In genomic region chr20:4135385-4136077, GRCh38 we compare ENCODE assay signal across 9 cellular contexts. TPM values are rescaled to one million over a fixed set of nuclear protein-coding genes. Genes with fewer than 3 reads are reported as not detected.
A peak's percentile ranks its signal among the peaks of the same experiment; 100 is the strongest.
DNase-seq lines count a peak whose midpoint lies in the region; ATAC-seq lines count a peak whose summit lies in the region.
"Had no signal": no experiment of that assay in that cellular context is flagged by ENCODE, and none has a peak within 500 bp of the region (broad histone marks: within the 10 kb centered on the region; RNA-seq: fewer than 3 reads in every experiment).

No MANE protein-coding gene starts in this region.

- intact Hi-C loops in aorta (cut with DNase I) = no loop called here

- H2BK120ac ChIP-seq in trophoblast cell (ENCODE audit: insufficient read depth, low read length, poor library complexity) = peak overlapping the region; percentile 37

- H3K23ac ChIP-seq in trophoblast cell (ENCODE audit: low read length) = no peak overlapping the region

- H3K4me3 ChIP-seq in trophoblast cell (ENCODE audit: low read depth, low read length) (no peak overlapping the region), aorta (ENCODE audit: low read length in 2 of 2) (no peak overlapping the region)

- H2BK12ac ChIP-seq in trophoblast cell (ENCODE audit: low read length) = peak overlapping the region; percentile 61

- no peak overlapping the region for H4K12ac ChIP-seq in trophoblast cell (ENCODE audit: low read depth, low read length)

- no peak overlapping the region for H2AFZ ChIP-seq in trophoblast cell (ENCODE audit: insufficient read depth, low read length, poor library complexity)

- peak; percentile 94 for DNase-seq in GM03348 (ENCODE audit: low spot score)
- DNase-seq in NCI-H2227 (lab: John Stamatoyannopoulos, UW; ENCODE audit: unreplicated experiment) = peak; percentile 18
- DNase-seq in epithelial cell of prostate (ENCODE audit: low read depth, low spot score) = peak; percentile 86
- DNase-seq in trophoblast cell = peak; percentile 82 to 84
- DNase-seq in aorta = no peak
- DNase-seq in NCI-H1436 (lab: John Stamatoyannopoulos, UW) = no peak
- DNase-seq in NCI-H1105 treated with DMSO at 0.1 percent for 48 hours (lab: John Stamatoyannopoulos, UW) = no peak
- DNase-seq: activated naive CD8-positive, alpha-beta T cell treated with anti-CD3 and anti-CD28 coated beads, Interleukin-2, amount 10 ng/mL, durations not matched to agents 7 days and 5 days had no signal

- no peak overlapping the region for H2AK5ac ChIP-seq in trophoblast cell (ENCODE audit: low read length)

- no peak overlapping the region for H3K4ac ChIP-seq in trophoblast cell (ENCODE audit: low read depth, low read length)

- ATAC-seq in aorta (ENCODE audit: low FRiP score) (no peak), HG03175 (IDR thresholded peaks at IDR 0.05; ENCODE audit: unreplicated experiment) (no peak)

- no peaks in the 10 kb centered on the region for H3K79me2 ChIP-seq in trophoblast cell (ENCODE audit: control insufficient read depth, insufficient read depth, low read length, poor library complexity)

- peaks cover 1% of the 10 kb centered on the region for H3K79me1 ChIP-seq in trophoblast cell (ENCODE audit: low read length)

- no peak overlapping the region for H3K18ac ChIP-seq in trophoblast cell (ENCODE audit: low read length)

- no peaks in the 10 kb centered on the region for H3K27me3 ChIP-seq in trophoblast cell (ENCODE audit: insufficient read depth, low read length)
- no peaks in the 10 kb centered on the region for H3K27me3 ChIP-seq in aorta (ENCODE audit: control insufficient read depth in 1 of 2, insufficient read depth in 2 of 2, low read length in 1 of 2)

- peak overlapping the region; percentile 64 for H4K91ac ChIP-seq in trophoblast cell (ENCODE audit: low read depth, low read length)

- H3K9me3 ChIP-seq in trophoblast cell (ENCODE audit: insufficient read depth, low read depth, low read length) (no peaks in the 10 kb centered on the region), aorta (ENCODE audit: control insufficient read depth, low read length) (no peaks in the 10 kb centered on the region)

- no peak overlapping the region for H3K4me2 ChIP-seq in trophoblast cell (ENCODE audit: low read length)

- no peak overlapping the region for H4K8ac ChIP-seq in trophoblast cell (ENCODE audit: low read depth, low read length)

- peak overlapping the region; percentile 68 for H3K27ac ChIP-seq in epithelial cell of prostate
- peak overlapping the region; percentile 65 for H3K27ac ChIP-seq in trophoblast cell (ENCODE audit: low read depth, low read length)
- no peak overlapping the region for H3K27ac ChIP-seq in aorta (ENCODE audit: low read depth in 1 of 2, low read length in 2 of 2)

- H3K36me3 ChIP-seq in trophoblast cell (ENCODE audit: control insufficient read depth in 1 of 2, insufficient read depth in 2 of 2, low read length in 2 of 2) (no peaks in the 10 kb centered on the region), aorta (ENCODE audit: control insufficient read depth in 1 of 2, insufficient read depth in 2 of 2, low read length in 1 of 2) (no peaks in the 10 kb centered on the region)

- H3K9ac ChIP-seq in trophoblast cell (ENCODE audit: low read length) = no peak overlapping the region

- no peak overlapping the region for H3K14ac ChIP-seq in trophoblast cell (ENCODE audit: low read length)

- H3K4me1 ChIP-seq in trophoblast cell (ENCODE audit: control insufficient read depth in 1 of 2, insufficient read depth in 2 of 2, low read length in 2 of 2) (peaks cover 6 to 15% of the 10 kb centered on the region in 2 experiments), aorta (ENCODE audit: control insufficient read depth in 1 of 2, insufficient read depth in 2 of 2, low read length in 2 of 2) (no peaks in the 10 kb centered on the region)

- no CpG with 5 or more reads among the region's 5 CpGs for WGBS in trophoblast cell (ENCODE audit: extremely low coverage, insufficient coverage, insufficient read length)
- 80 to 86% methylated on average over 5 of the region's 5 CpGs for WGBS in aorta, 2 donors

- H2BK5ac ChIP-seq in trophoblast cell (ENCODE audit: low read depth, low read length, poor library complexity) = no peak overlapping the region

RNA-seq across cellular contexts. Expression of gene SMOX, which starts 13.1 kb away (rescaled TPM):
- polyA plus RNA-seq in trophoblast cell (2013) = 33.1 and 36.6 TPM in 2 replicates
- 10 to 100 TPM in 1 of 2 donors, 1 to 10 TPM in 1; 8.0 to 12.0 TPM for total RNA-seq in aorta
- polyA plus RNA-seq in aorta = 10 to 100 TPM in 1 of 2 donors, 1 to 10 TPM in 1; 7.7 to 10.6 TPM

Comparison
In these comparisons a context has a peak if more than half of its experiments do, and no peak if none do; other contexts are left out.
1. DNase-seq: peak in GM03348 (single experiment), NCI-H2227 (single experiment), epithelial cell of prostate (single experiment) and trophoblast cell (2 of 2); none in aorta (0 of 2), NCI-H1436 (single experiment) and NCI-H1105 treated with DMSO at 0.1 percent for 48 hours (single experiment).
2. H3K27ac ChIP-seq: peak in epithelial cell of prostate (single experiment) and trophoblast cell (single experiment); none in aorta (0 of 2).